Comparison of ENCODE assay signal across 28 cellular contexts in genomic region chr13:101465877-101466276, GRCh38. TPM values are rescaled to one million over a fixed set of nuclear protein-coding genes. Genes with fewer than 3 reads are reported as not detected.
DNase-seq lines count a peak whose midpoint lies in the region; ATAC-seq and TF ChIP-seq lines count a peak whose summit lies in the region.
"Had no signal": no experiment of that assay in that cellular context is flagged by ENCODE, and none has a peak within 500 bp of the region (broad histone marks: within the 10 kb centered on the region; RNA-seq: fewer than 3 reads in every experiment).

No MANE protein-coding gene starts in this region.

- peaks cover 7% of the 10 kb centered on the region for H3K4me1 ChIP-seq in RWPE2 (ENCODE audit: insufficient read depth, poor library complexity, severe bottlenecking)
- H3K4me1 ChIP-seq in aorta (ENCODE audit: control insufficient read depth in 1 of 2, insufficient read depth in 2 of 2, low read length in 2 of 2), result peaks cover 3 to 9% of the 10 kb centered on the region in 2 donors
- H3K4me1 ChIP-seq: colonic mucosa, psoas muscle, uterus had no signal

- TF ChIP-seq CTCF in RWPE2 (IDR thresholded peaks at IDR 0.05; ENCODE audit: poor library complexity, severe bottlenecking), result no peak
- no peak for TF ChIP-seq CTCF in fibroblast of mammary gland (conservative IDR thresholded peaks at IDR 0.05; ENCODE audit: control insufficient read depth, insufficient read depth, low read depth, low read length)

- ATAC-seq in RWPE2 (ENCODE audit: low read depth) (peak; percentile 58; the same call in 2 of the 3 replicates), aorta (ENCODE audit: low FRiP score) (peak; percentile 39), GM19452 (IDR thresholded peaks at IDR 0.05; ENCODE audit: unreplicated experiment) (no peak), GM18870 (IDR thresholded peaks at IDR 0.05; ENCODE audit: unreplicated experiment) (no peak)
- ATAC-seq: activated T-cell treated with anti-CD3 and anti-CD28 coated beads, Interleukin-2, amount 50 U/mL, for 72 hours; left ventricle myocardium superior; Right ventricle myocardium inferior had no signal

- H3K4me3 ChIP-seq in RWPE2 (ENCODE audit: severe bottlenecking) (no peak overlapping the region), fibroblast of mammary gland (ENCODE audit: control insufficient read depth, low read depth, low read length) (no peak overlapping the region), aorta (ENCODE audit: low read length in 2 of 2) (no peak overlapping the region)
- H3K4me3 ChIP-seq: colonic mucosa, psoas muscle, thoracic aorta, uterus had no signal

- H3K27ac ChIP-seq in RWPE2 (ENCODE audit: poor library complexity, severe bottlenecking) (peak overlapping the region; percentile 10), aorta (ENCODE audit: low read depth in 1 of 2, low read length in 2 of 2) (no peak overlapping the region)
- H3K27ac ChIP-seq: colonic mucosa, neutrophil, psoas muscle, thoracic aorta, uterus had no signal

- H3K9me3 ChIP-seq in RWPE2 (ENCODE audit: severe bottlenecking) (no peaks in the 10 kb centered on the region), aorta (ENCODE audit: control insufficient read depth, low read length) (no peaks in the 10 kb centered on the region)
- H3K9me3 ChIP-seq: colonic mucosa, neutrophil, psoas muscle, thoracic aorta, uterus had no signal

- 81 to 91% methylated on average over 3 of the region's 3 CpGs for WGBS in aorta, 2 donors

- H3K36me3 ChIP-seq in RWPE2 (ENCODE audit: low read depth) (no peaks in the 10 kb centered on the region), aorta (ENCODE audit: control insufficient read depth in 1 of 2, insufficient read depth in 2 of 2, low read length in 1 of 2) (no peaks in the 10 kb centered on the region)
- H3K36me3 ChIP-seq: colonic mucosa, neutrophil, thoracic aorta, uterus had no signal

- DNase-seq in HCEC 1CT (peak; percentile 51), RWPE2 (ENCODE audit: low spot score) (no peak), fibroblast of mammary gland (ENCODE audit: low read depth) (peak; percentile 91), aorta (no peak), germinal center (ENCODE audit: low spot score) (no peak)
- DNase-seq: activated CD4-positive, alpha-beta T cell treated with anti-CD3 and anti-CD28 coated beads, Interleukin-2, amount 50 U/mL, for 4 hours; activated naive CD4-positive, alpha-beta T cell treated with anti-CD3 and anti-CD28 coated beads for 36 hours; activated T-cell treated with anti-CD3 and anti-CD28 coated beads, Interleukin-2, amount 50 U/mL, for 72 hours; AML-193; amygdala; CD4-positive, alpha-beta T cell; colonic mucosa; effector memory CD4-positive, alpha-beta T cell; erythroblast; islet precursor cell; KG1; left ventricle myocardium superior; NCI-H446 treated with DMSO at 0.1 percent for 48 hours; psoas muscle; T-helper 9 cell; uterus had no signal

- H3K27me3 ChIP-seq in RWPE2 (ENCODE audit: insufficient read depth, poor library complexity, severe bottlenecking) (no peaks in the 10 kb centered on the region), aorta (ENCODE audit: control insufficient read depth in 1 of 2, insufficient read depth in 2 of 2, low read length in 1 of 2) (no peaks in the 10 kb centered on the region)
- H3K27me3 ChIP-seq: colonic mucosa, neutrophil, uterus had no signal

- intact Hi-C loops in aorta (cut with DNase I), result no loop called here

RNA-seq across cellular contexts. Expression of gene ITGBL1, which starts 13.4 kb away (rescaled TPM):
- total RNA-seq in aorta, result 100 to 1,000 TPM; 110 to 121 TPM
- polyA plus RNA-seq in aorta, result 100 to 1,000 TPM; 121 to 144 TPM
- total RNA-seq: activated naive CD4-positive, alpha-beta T cell treated with anti-CD3 and anti-CD28 coated beads for 36 hours; activated T-cell treated with anti-CD3 and anti-CD28 coated beads, Interleukin-2, amount 50 U/mL, for 72 hours; CD4-positive, alpha-beta T cell; H1; OCI-LY7 had no signal
- polyA plus RNA-seq: H1 had no signal

RNA-seq across cellular contexts. Expression of gene NALCN, which starts 49.6 kb away (rescaled TPM):
- total RNA-seq in aorta, result 10 to 100 TPM; 11.3 to 16.2 TPM
- 1 to 10 TPM; 2.4 to 5.1 TPM for polyA plus RNA-seq in aorta
- total RNA-seq: activated naive CD4-positive, alpha-beta T cell treated with anti-CD3 and anti-CD28 coated beads for 36 hours; activated T-cell treated with anti-CD3 and anti-CD28 coated beads, Interleukin-2, amount 50 U/mL, for 72 hours; CD4-positive, alpha-beta T cell; OCI-LY7 had no signal

Comparison
In these comparisons a context has a peak if more than half of its experiments do, and no peak if none do; other contexts are left out.
1. DNase-seq: peak in HCEC 1CT (single experiment) and fibroblast of mammary gland (single experiment); none in RWPE2 (single experiment), aorta (0 of 2) and germinal center (single experiment).
2. ATAC-seq: peak in RWPE2 (single experiment) and aorta (single experiment); none in GM19452 (single experiment) and GM18870 (single experiment).